In genomic region chr5:141420855-141421488, GRCh38 we compare ENCODE assay signal across 8 cellular contexts. TPM values are rescaled to one million over a fixed set of nuclear protein-coding genes. Genes with fewer than 3 reads are reported as not detected.
DNase-seq lines count a peak whose midpoint lies in the region; ATAC-seq and TF ChIP-seq lines count a peak whose summit lies in the region.

Gene PCDHGA11 (plus strand): TSS chr5:141421051. CDS start chr5:141421228, 177 bp downstream.

- peaks cover 0 to 99% (median 0%) of the 10 kb centered on the region in 7 donors for H3K27me3 ChIP-seq in heart right ventricle

- peaks cover 0 to 47% (median 0%) of the 10 kb centered on the region in 9 donors for H3K36me3 ChIP-seq in heart right ventricle

- no peaks in the 10 kb centered on the region for H3K4me1 Mint-ChIP-seq in activated T-helper 17 cell treated with anti-CD3 and anti-CD28 coated beads, Interleukin-2, amount 50 U/mL, for 72 hours

- no peak within 1 kb of the TSS for H3K27ac ChIP-seq in heart right ventricle
- H3K27ac ChIP-seq in skin epidermis: no peak within 1 kb of the TSS

- peaks cover 0 to 100% (median 66%) of the 10 kb centered on the region in 11 donors for H3K9me3 ChIP-seq in heart right ventricle

- H3K27me3 Mint-ChIP-seq in activated T-helper 17 cell treated with anti-CD3 and anti-CD28 coated beads, Interleukin-2, amount 50 U/mL, for 72 hours: peaks cover 62% of the 10 kb centered on the region

- H3K4me3 ChIP-seq in heart right ventricle: peak within 1 kb of the TSS in 9 of 10 donors; percentile 6 to 42 (median 34)
- peak within 1 kb of the TSS in 4 of 7 experiments; percentile 11 to 32 (median 28) for H3K4me3 ChIP-seq in skin epidermis

- TF ChIP-seq CTCF in heart right ventricle (IDR thresholded peaks at IDR 0.05): peak; percentile 23 to 60 (median 49)

- H3K27ac Mint-ChIP-seq in activated T-helper 17 cell treated with anti-CD3 and anti-CD28 coated beads, Interleukin-2, amount 50 U/mL, for 72 hours: no peak within 1 kb of the TSS

- no peaks in the 10 kb centered on the region for H3K9me3 Mint-ChIP-seq in activated T-helper 17 cell treated with anti-CD3 and anti-CD28 coated beads, Interleukin-2, amount 50 U/mL, for 72 hours

- intact Hi-C loops in heart right ventricle (cut with DNase I): loop anchor here in 4 of 10 donors (2.0 to 10.0 kb wide), 4 partner anchors 54 to 104 kb away; partner anchors contain the start of gene PCDHGA3 (in 1 of the 4)

- 27 to 30% methylated on average over 42 of the region's 42 CpGs for WGBS in heart right ventricle, 2 donors

- H3K4me1 ChIP-seq in heart right ventricle: peaks cover 0 to 25% (median 6%) of the 10 kb centered on the region in 9 donors

- peak; percentile 65 for ATAC-seq in GM18498 (IDR thresholded peaks at IDR 0.05; ENCODE audit: unreplicated experiment)
- ATAC-seq in HG03565 (IDR thresholded peaks at IDR 0.05; ENCODE audit: unreplicated experiment): peak; percentile 38
- peak; percentile 50 for ATAC-seq in activated T-helper 17 cell treated with anti-CD3 and anti-CD28 coated beads, Interleukin-2, amount 50 U/mL, for 72 hours (replicated peaks)
- ATAC-seq in heart right ventricle: peak in 4 of 8 donors; percentile 34 to 60 (median 42)

- peak within 1 kb of the TSS; percentile 55 for H3K4me3 Mint-ChIP-seq in activated T-helper 17 cell treated with anti-CD3 and anti-CD28 coated beads, Interleukin-2, amount 50 U/mL, for 72 hours

- peaks cover 26% of the 10 kb centered on the region for H3K36me3 Mint-ChIP-seq in activated T-helper 17 cell treated with anti-CD3 and anti-CD28 coated beads, Interleukin-2, amount 50 U/mL, for 72 hours (ENCODE audit: low read depth)

- DNase-seq in heart right ventricle (no peak), NCI-H1436 (lab: John Stamatoyannopoulos, UW) (no peak), NCI-H2107 treated with DMSO at 0.1 percent for 48 hours (lab: John Stamatoyannopoulos, UW; ENCODE audit: unreplicated experiment) (no peak), pons (ENCODE audit: low spot score) (no peak)

RNA-seq across cellular contexts. Expression of gene PCDHGA11, which starts in this region (rescaled TPM):
- total RNA-seq in activated T-helper 17 cell treated with anti-CD3 and anti-CD28 coated beads, Interleukin-2, amount 50 U/mL, for 72 hours: under 1 TPM in 1 of 2 donors, not detected in 1; 0.09 TPM
- total RNA-seq in heart right ventricle: 1 to 10 TPM; 3.3 to 8.5 (median 5.4) TPM
- polyA plus RNA-seq in heart right ventricle: 1 to 10 TPM in 1 of 2 donors, under 1 TPM in 1; 0.74 to 7.2 TPM

Comparison
In these comparisons a context has a peak if more than half of its experiments do, and no peak if none do; other contexts are left out.
1. Peak in ATAC-seq in activated T-helper 17 cell treated with anti-CD3 and anti-CD28 coated beads, Interleukin-2, amount 50 U/mL, for 72 hours; RNA of the gene not detected or under 1 TPM.